Comparison of ENCODE assay signal across 15 cellular contexts in the genomic region with DNA sequence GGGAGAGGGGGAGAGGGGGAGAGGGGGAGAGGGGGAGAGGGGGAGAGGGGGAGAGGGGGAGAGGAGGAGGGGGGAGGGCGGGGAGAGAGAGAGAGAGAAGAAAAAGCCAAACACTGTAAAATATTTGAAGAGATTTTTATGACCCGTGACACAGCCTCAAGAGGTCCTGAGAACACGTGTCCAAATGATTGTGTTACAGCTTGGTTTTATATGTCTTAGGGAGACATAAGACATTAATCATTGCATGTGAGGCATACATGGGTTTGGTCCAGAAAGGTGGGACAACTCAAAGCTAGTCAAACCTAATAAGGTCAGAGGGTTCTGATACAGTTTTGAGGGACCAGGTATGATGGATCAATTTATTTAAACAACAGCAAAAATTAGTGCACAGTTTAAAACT.
"Had no signal": no experiment of that assay in that cellular context is flagged by ENCODE, and none has a peak within 500 bp of the region (broad histone marks: within the 10 kb centered on the region; RNA-seq: fewer than 3 reads in every experiment).

No MANE protein-coding gene starts in this region.

- H3K36me3 ChIP-seq: esophagus muscularis mucosa, suprapubic skin had no signal

- H3K4me1 ChIP-seq: esophagus muscularis mucosa, suprapubic skin had no signal

- H3K9me3 ChIP-seq: esophagus muscularis mucosa, suprapubic skin had no signal

- H3K4me3 ChIP-seq: esophagus muscularis mucosa, smooth muscle cell, suprapubic skin had no signal

- H3K27me3 ChIP-seq: esophagus muscularis mucosa, suprapubic skin had no signal

- DNase-seq: activated CD4-positive, alpha-beta memory T cell treated with anti-CD3 and anti-CD28 coated beads, Interleukin-2, amount 10 ng/mL, durations not matched to agents 7 days and 5 days; activated CD4-positive, alpha-beta T cell treated with anti-CD3 and anti-CD28 coated beads for 36 hours; activated naive CD4-positive, alpha-beta T cell treated with anti-CD3 and anti-CD28 coated beads, Interleukin-2, amount 10 ng/mL, durations not matched to agents 7 days and 5 days; activated T-cell treated with anti-CD3 and anti-CD28 coated beads, Interleukin-2, amount 50 U/mL, for 24 hours; caudate nucleus; hippocampal formation; kidney glomerular epithelial cell; occipital lobe; right cardiac atrium; stimulated activated naive CD8-positive, alpha-beta T cell treated with anti-CD3 and anti-CD28 coated beads, Interleukin-15, Interleukin-2, amounts not matched to agents 100 U/mL and 50 U/mL, for 24 hours; T-helper 17 cell had no signal

- ATAC-seq: activated CD4-positive, alpha-beta T cell treated with anti-CD3 and anti-CD28 coated beads for 36 hours; natural killer cell treated with Interleukin-12 subunit alpha and Interleukin-12 subunit beta and Interleukin-15 and Interleukin-18, amount 100 ng/mL, for 72 hours; right cardiac atrium; stimulated activated naive CD8-positive, alpha-beta T cell treated with anti-CD3 and anti-CD28 coated beads, Interleukin-15, Interleukin-2, amounts not matched to agents 100 U/mL and 50 U/mL, for 24 hours; T-helper 17 cell had no signal

- H3K4me2 ChIP-seq: smooth muscle cell had no signal

- H3K27ac ChIP-seq: esophagus muscularis mucosa, suprapubic skin had no signal
